Comparison of ENCODE assay signal across 1 cellular context in genomic region chr9:126516936-126517750, GRCh38.
TF ChIP-seq lines count a peak whose summit lies in the region.

No MANE protein-coding gene starts in this region.

TF ChIP-seq in HepG2, 621 proteins besides CTCF, POLR2A, EP300 and RAD21 (continued from another document and continues in another):
- TF ChIP-seq IKZF4 (CRISPR knock-in tag; IDR thresholded peaks at IDR 0.05; ENCODE audit: borderline replicate concordance, low read depth, not compliant biosample characterization) = no peak
- TF ChIP-seq HNF4G (IDR thresholded peaks at IDR 0.05; ENCODE audit: borderline replicate concordance, low read depth, low read length) = 0 out of 2 replicates have a peak, but pooled peaks have one; percentile 15
- TF ChIP-seq HNF4G (CRISPR knock-in tag; IDR thresholded peaks at IDR 0.05; ENCODE audit: borderline replicate concordance, low read depth) = no peak
- TF ChIP-seq ZNF781 (CRISPR knock-in tag; IDR thresholded peaks at IDR 0.05; ENCODE audit: borderline replicate concordance, not compliant biosample characterization) = no peak
- TF ChIP-seq DPF2 (CRISPR knock-in tag; IDR thresholded peaks at IDR 0.05; ENCODE audit: borderline replicate concordance, low read depth) = no peak
- peak; percentile 27 for TF ChIP-seq FOSL2 (CRISPR knock-in tag; IDR thresholded peaks at IDR 0.05)
- peak; percentile 82 for TF ChIP-seq TCF7 (IDR thresholded peaks at IDR 0.05; ENCODE audit: low read depth)
- TF ChIP-seq MEIS2 (CRISPR knock-in tag; IDR thresholded peaks at IDR 0.05) = no peak
- TF ChIP-seq AHR (CRISPR knock-in tag; IDR thresholded peaks at IDR 0.05) = no peak
- 0 out of 2 replicates have a peak, but pooled peaks have one; percentile 42 for TF ChIP-seq ZBTB3 (CRISPR knock-in tag; IDR thresholded peaks at IDR 0.05; ENCODE audit: borderline replicate concordance, low read depth)
- TF ChIP-seq U2AF2 (IDR thresholded peaks at IDR 0.05; ENCODE audit: low read depth, low read length) = no peak
- 0 out of 2 replicates have a peak, but pooled peaks have one; percentile 33 for TF ChIP-seq ZSCAN21 (CRISPR knock-in tag; IDR thresholded peaks at IDR 0.05; ENCODE audit: borderline replicate concordance)
- no peak for TF ChIP-seq ZFP1 (CRISPR knock-in tag; IDR thresholded peaks at IDR 0.05)
- no peak for TF ChIP-seq ZNF280B (CRISPR knock-in tag; IDR thresholded peaks at IDR 0.05; ENCODE audit: borderline replicate concordance)
- 0 out of 2 replicates have a peak, but pooled peaks have one; percentile 20 for TF ChIP-seq KDM2A (CRISPR knock-in tag; IDR thresholded peaks at IDR 0.05; ENCODE audit: borderline replicate concordance, low read depth)
- 0 out of 2 replicates have a peak, but pooled peaks have one; percentile 32 for TF ChIP-seq ZGPAT (CRISPR knock-in tag; IDR thresholded peaks at IDR 0.05)
- no peak for TF ChIP-seq HNRNPUL1 (IDR thresholded peaks at IDR 0.05; ENCODE audit: low read depth, low read length)
- no peak for TF ChIP-seq KDM3A (CRISPR knock-in tag; IDR thresholded peaks at IDR 0.05; ENCODE audit: low read depth)
- TF ChIP-seq ZNF678 (CRISPR knock-in tag; IDR thresholded peaks at IDR 0.05) = peak; percentile 67; the same call in 1 of the 2 replicates
- peak; percentile 21; the same call in 1 of the 2 replicates for TF ChIP-seq ZFY (CRISPR knock-in tag; IDR thresholded peaks at IDR 0.05)
- TF ChIP-seq LCORL (IDR thresholded peaks at IDR 0.05) = no peak
- TF ChIP-seq LCORL (CRISPR knock-in tag; IDR thresholded peaks at IDR 0.05) = peak; percentile 27; the same call in 1 of the 2 replicates
- TF ChIP-seq TARDBP (CRISPR knock-in tag; IDR thresholded peaks at IDR 0.05) = peak; percentile 11; the same call in 1 of the 2 replicates
- no peak for TF ChIP-seq MTA3 (CRISPR knock-in tag; IDR thresholded peaks at IDR 0.05)
- TF ChIP-seq MAFG (CRISPR knock-in tag; IDR thresholded peaks at IDR 0.05) = no peak
- TF ChIP-seq RBFOX2 (IDR thresholded peaks at IDR 0.05; ENCODE audit: low read depth, low read length) = peak; percentile 46; the same call in 1 of the 2 replicates
- peak; percentile 83 for TF ChIP-seq PATZ1 (CRISPR knock-in tag; IDR thresholded peaks at IDR 0.05)
- peak; percentile 36; the same call in 1 of the 2 replicates for TF ChIP-seq GATAD2A (CRISPR knock-in tag; IDR thresholded peaks at IDR 0.05)
- TF ChIP-seq MLX (CRISPR knock-in tag; IDR thresholded peaks at IDR 0.05) = no peak
- TF ChIP-seq KAT7 (CRISPR knock-in tag; IDR thresholded peaks at IDR 0.05; ENCODE audit: borderline replicate concordance) = no peak
- TF ChIP-seq ZNF605 (CRISPR knock-in tag; IDR thresholded peaks at IDR 0.05) = 0 out of 2 replicates have a peak, but pooled peaks have one; percentile 49
- no peak for TF ChIP-seq ZNF121 (CRISPR knock-in tag; IDR thresholded peaks at IDR 0.05)
- no peak for TF ChIP-seq ZXDC (CRISPR knock-in tag; IDR thresholded peaks at IDR 0.05)
- peak; percentile 69 for TF ChIP-seq HNRNPLL (IDR thresholded peaks at IDR 0.05; ENCODE audit: low read depth, low read length, poor library complexity, severe bottlenecking)
- peak; percentile 68; the same call in 1 of the 2 replicates for TF ChIP-seq ZNF143 (CRISPR knock-in tag; IDR thresholded peaks at IDR 0.05)
- no peak for TF ChIP-seq ZBTB4 (CRISPR knock-in tag; IDR thresholded peaks at IDR 0.05; ENCODE audit: borderline replicate concordance)
- peak; percentile 44; the same call in 1 of the 2 replicates for TF ChIP-seq ZFX (CRISPR knock-in tag; IDR thresholded peaks at IDR 0.05; ENCODE audit: low read depth)
- TF ChIP-seq TOPORS (CRISPR knock-in tag; IDR thresholded peaks at IDR 0.05) = no peak
- TF ChIP-seq ARID5B (CRISPR knock-in tag; IDR thresholded peaks at IDR 0.05) = peak; percentile 49; the same call in 1 of the 2 replicates
- peak; percentile 31; the same call in 1 of the 2 replicates for TF ChIP-seq SALL1 (CRISPR knock-in tag; IDR thresholded peaks at IDR 0.05)
- TF ChIP-seq EEA1 (CRISPR knock-in tag; IDR thresholded peaks at IDR 0.05; ENCODE audit: borderline replicate concordance) = no peak
- TF ChIP-seq ZNF235 (CRISPR knock-in tag; IDR thresholded peaks at IDR 0.05; ENCODE audit: borderline replicate concordance) = no peak
- TF ChIP-seq DDIT3 (CRISPR knock-in tag; IDR thresholded peaks at IDR 0.05) = no peak
- peak; percentile 34; the same call in 1 of the 2 replicates for TF ChIP-seq ZFP91 (CRISPR knock-in tag; IDR thresholded peaks at IDR 0.05; ENCODE audit: borderline replicate concordance)
